Comparison of ENCODE assay signal across 1 cellular context in genomic region chrX:154539077-154539476, GRCh38.
TF ChIP-seq lines count a peak whose summit lies in the region.

No MANE protein-coding gene starts in this region.

TF ChIP-seq in K562, 482 proteins besides CTCF, POLR2A, EP300 and RAD21:
- TF ChIP-seq ZNF592 (IDR thresholded peaks at IDR 0.05) (0 out of 2 replicates have a peak, but pooled peaks have one; percentile 21), ZNF384 (IDR thresholded peaks at IDR 0.05; ENCODE audit: low read depth, low read length) (no peak), BRCA1 (IDR thresholded peaks at IDR 0.05) (no peak), BRCA1 (CRISPR knock-in tag; IDR thresholded peaks at IDR 0.05) (no peak)
